In genomic region chr6:52284131-52284459, GRCh38 we compare ENCODE assay signal across 8 cellular contexts. TPM values are rescaled to one million over a fixed set of nuclear protein-coding genes. Genes with fewer than 3 reads are reported as not detected.
DNase-seq lines count a peak whose midpoint lies in the region; ATAC-seq and TF ChIP-seq lines count a peak whose summit lies in the region.

No MANE protein-coding gene starts in this region.

- H3K4me1 ChIP-seq in ascending aorta: peaks cover 10 to 11% of the 10 kb centered on the region in 2 donors

- H3K4me1 Mint-ChIP-seq in HFFc6 (ENCODE audit: low read depth) (peaks cover 21% of the 10 kb centered on the region), osteocyte (ENCODE audit: unreplicated experiment) (peaks cover 20% of the 10 kb centered on the region)

- H3K27me3 ChIP-seq in ascending aorta: no peaks in the 10 kb centered on the region

- ATAC-seq in left colon (peak; percentile 5), HG02610 (IDR thresholded peaks at IDR 0.05; ENCODE audit: unreplicated experiment) (no peak)

- TF ChIP-seq CTCF in HFFc6 (IDR thresholded peaks at IDR 0.05) (no peak), ascending aorta (IDR thresholded peaks at IDR 0.05) (no peak), osteocyte (IDR thresholded peaks at IDR 0.05) (no peak)

- DNase-seq in Daoy (ENCODE audit: low read depth) (peak; percentile 60), HFFc6 (peak; percentile 4), NCI-H2227 treated with DMSO at 0.1 percent for 48 hours (lab: John Stamatoyannopoulos, UW) (peak; percentile 59), ascending aorta (ENCODE audit: low spot score in 2 of 2) (peak in 1 of 2 donors; percentile 67), left colon (peak; percentile 50 to 73), osteocyte (ENCODE audit: extremely low spot score, unreplicated experiment) (no peak)
- DNase-seq in stimulated activated CD8-positive, alpha-beta memory T cell treated with anti-CD3 and anti-CD28 coated beads, Interleukin-7, amount 100 ng/mL, for 48 hours (ENCODE audit: extremely low read depth in 1 of 2, low read depth in 1 of 2): peak; percentile 33 to 51

- no peak overlapping the region; the same call in 1 of the 2 replicates for H3K27ac Mint-ChIP-seq in HFFc6
- H3K27ac Mint-ChIP-seq in osteocyte (ENCODE audit: unreplicated experiment): no peak overlapping the region

- H3K36me3 ChIP-seq in ascending aorta: peaks cover 19 to 35% of the 10 kb centered on the region in 2 donors

- H3K27me3 Mint-ChIP-seq in HFFc6 (ENCODE audit: insufficient read depth) (no peaks in the 10 kb centered on the region), osteocyte (ENCODE audit: unreplicated experiment) (no peaks in the 10 kb centered on the region)

- peaks cover 20% of the 10 kb centered on the region; the same call in 1 of the 2 replicates for H3K36me3 Mint-ChIP-seq in HFFc6 (ENCODE audit: low read depth)
- peaks cover 28% of the 10 kb centered on the region for H3K36me3 Mint-ChIP-seq in osteocyte (ENCODE audit: unreplicated experiment)

- intact Hi-C loops in ascending aorta (cut with DNase I) (loop anchor here (2.0 to 10.0 kb wide), 3 partner anchors 115 to 381 kb away; partner anchors contain the start of gene TRAM2), left colon (cut with DNase I, micrococcal nuclease) (loop anchor here in 1 of 2 donors (10.0 kb wide), 1 partner anchor 381 kb away; no protein-coding TSS in a partner anchor)

- peak overlapping the region; percentile 71 to 72 for H3K27ac ChIP-seq in ascending aorta

- H3K4me3 Mint-ChIP-seq in HFFc6: no peak overlapping the region
- no peak overlapping the region for H3K4me3 Mint-ChIP-seq in osteocyte (ENCODE audit: unreplicated experiment)

- no peaks in the 10 kb centered on the region for H3K9me3 ChIP-seq in ascending aorta

- H3K9me3 Mint-ChIP-seq in HFFc6: no peaks in the 10 kb centered on the region
- no peaks in the 10 kb centered on the region for H3K9me3 Mint-ChIP-seq in osteocyte (ENCODE audit: unreplicated experiment)

- H3K4me3 ChIP-seq in ascending aorta: peak overlapping the region; percentile 75 to 100

RNA-seq across cellular contexts. Expression of gene MCM3, which starts 0.4 kb away (rescaled TPM):
- total RNA-seq in Daoy (2014; rRNA removed; shearing (Covaris generic)): 217 and 313 TPM in 2 replicates
- total RNA-seq in HFFc6 (2021; fragmentation: NEBNext Ultra II Directional; extraction: Animal tissue kit (Norgen Biotek cat#: 25700)): 10 to 100 TPM; 32.5 to 57.6 (median 54.5) TPM
- 44.6 TPM for total RNA-seq in ascending aorta
- 10 to 100 TPM; 22.5 to 33.2 TPM for total RNA-seq in left colon
- 32.1 and 32.6 TPM in 2 replicates for total RNA-seq in osteocyte

RNA-seq across cellular contexts. Expression of gene IL17F, which starts 39.8 kb away (rescaled TPM):
- total RNA-seq in Daoy (2014; rRNA removed; shearing (Covaris generic)): not detected in 2 replicates
- total RNA-seq in HFFc6 (2021; fragmentation: NEBNext Ultra II Directional; extraction: Animal tissue kit (Norgen Biotek cat#: 25700)): not detected
- total RNA-seq in ascending aorta (not detected), left colon (not detected), osteocyte (not detected in 2 replicates)
